37 cellular contexts compared by ENCODE assay signal in genomic region chr1:87648720-87649119, GRCh38.
DNase-seq lines count a peak whose midpoint lies in the region; ATAC-seq, FAIRE-seq and TF ChIP-seq lines count a peak whose summit lies in the region.
"Had no signal": no experiment of that assay in that cellular context is flagged by ENCODE, and none has a peak within 500 bp of the region (broad histone marks: within the 10 kb centered on the region; RNA-seq: fewer than 3 reads in every experiment).

No MANE protein-coding gene starts in this region.

- H3K14ac ChIP-seq in IMR-90 (replicated peaks; ENCODE audit: low read depth, low read length): no peak overlapping the region

- CTCF ChIA-PET in HepG2 (lab: Yijun Ruan, JAX; ENCODE audit: low intra/inter-chr PET ratio, low total read pairs): no interaction called here
- CTCF ChIA-PET in IMR-90 (lab: Yijun Ruan, JAX): no interaction called here

- TF ChIP-seq CTCF in HepG2 (CRISPR knock-in tag; IDR thresholded peaks at IDR 0.05): no peak
- no peak for TF ChIP-seq CTCF in right lobe of liver (IDR thresholded peaks at IDR 0.05)
- TF ChIP-seq CTCF in GM23338 (conservative IDR thresholded peaks at IDR 0.05; ENCODE audit: low read depth in 2 of 2): no peak
- no peak for TF ChIP-seq CTCF in IMR-90 (conservative IDR thresholded peaks at IDR 0.05; ENCODE audit: low read depth, low read length)

- H2BK20ac ChIP-seq in IMR-90 (ENCODE audit: low read depth, low read length): no peak overlapping the region

- no peak overlapping the region for H2AFZ ChIP-seq in HepG2 (ENCODE audit: low read length)
- peak overlapping the region; percentile 74; the same call in 1 of the 2 replicates for H2AFZ ChIP-seq in GM23338
- H2AFZ ChIP-seq in IMR-90 (replicated peaks; ENCODE audit: low read length, poor library complexity): no peak overlapping the region

- no peak overlapping the region for H3K4me2 ChIP-seq in HepG2 (ENCODE audit: low read depth, low read length)
- no peak overlapping the region for H3K4me2 ChIP-seq in GM23338
- no peak overlapping the region for H3K4me2 ChIP-seq in IMR-90 (ENCODE audit: low read depth, low read length)
- H3K4me2 ChIP-seq: A549; BLaER1; BLaER1 treated with 17β-estradiol and CSF1 and Interleukin-3, amounts not matched to agents 10 nM and 100 nM had no signal

- no peaks in the 10 kb centered on the region; the same call in 1 of the 2 replicates for H3K9me2 ChIP-seq in GM23338 (ENCODE audit: insufficient read depth)

- no peaks in the 10 kb centered on the region for H3K36me3 Mint-ChIP-seq in activated CD4-positive, alpha-beta T cell treated with anti-CD3 and anti-CD28 coated beads, Interleukin-2, amount 10 ng/mL, durations not matched to agents 24 days and 14 days (ENCODE audit: low read depth)
- H3K36me3 Mint-ChIP-seq in GM23338 (ENCODE audit: low read depth): no peaks in the 10 kb centered on the region
- H3K36me3 Mint-ChIP-seq in activated T-cell treated with anti-CD3 and anti-CD28 coated beads, Interleukin-2, amount 50 U/mL, for 72 hours (ENCODE audit: insufficient read depth in 2 of 2): no peaks in the 10 kb centered on the region
- H3K36me3 Mint-ChIP-seq: CD14-positive monocyte; CD4-positive, alpha-beta memory T cell; CD4-positive, CD25-positive, alpha-beta regulatory T cell; CD8-positive, alpha-beta memory T cell; CD8-positive, alpha-beta T cell had no signal

- no peak for ATAC-seq in HepG2
- ATAC-seq in right lobe of liver: no peak
- no peak for ATAC-seq in GM23338
- no peak for ATAC-seq in IMR-90 (ENCODE audit: low read depth)
- ATAC-seq in activated T-cell treated with anti-CD3 and anti-CD28 coated beads, Interleukin-2, amount 50 U/mL, for 72 hours (replicated peaks in 1 of 2): no peak
- ATAC-seq in HG03025 (IDR thresholded peaks at IDR 0.05; ENCODE audit: low FRiP score, unreplicated experiment): no peak
- ATAC-seq: A549; CD8-positive, alpha-beta T cell had no signal

- H3K9me1 ChIP-seq in IMR-90 (ENCODE audit: insufficient read depth, low read length): no peaks in the 10 kb centered on the region

- peaks cover 0 to 3% of the 10 kb centered on the region in 2 experiments; a peak in 1 of 5 replicates for H3K27me3 ChIP-seq in HepG2 (ENCODE audit: control insufficient read depth in 1 of 2, insufficient read depth in 2 of 2, low read length in 2 of 2)
- H3K27me3 ChIP-seq in right lobe of liver: no peaks in the 10 kb centered on the region
- H3K27me3 ChIP-seq in GM23338 (ENCODE audit: insufficient read depth): no peaks in the 10 kb centered on the region
- no peaks in the 10 kb centered on the region for H3K27me3 ChIP-seq in IMR-90 (ENCODE audit: control insufficient read depth, insufficient read depth, low read length)
- H3K27me3 ChIP-seq: BE2C; BLaER1; BLaER1 treated with 17β-estradiol and CSF1 and Interleukin-3, amounts not matched to agents 10 nM and 100 nM had no signal

- POLR2A ChIA-PET in HepG2 (lab: Yijun Ruan, JAX) (no interaction called here), IMR-90 (lab: Charles Lee; ENCODE audit: unreplicated experiment) (no interaction called here)

- H3K36me3 ChIP-seq in HepG2 (replicated peaks in 1 of 2; ENCODE audit: control insufficient read depth in 1 of 2, insufficient read depth in 2 of 2, low read length in 2 of 2) (no peaks in the 10 kb centered on the region), right lobe of liver (no peaks in the 10 kb centered on the region), GM23338 (ENCODE audit: insufficient read depth) (no peaks in the 10 kb centered on the region), IMR-90 (ENCODE audit: control insufficient read depth, insufficient read depth, low read length) (no peaks in the 10 kb centered on the region)
- H3K36me3 ChIP-seq: BE2C; BLaER1; BLaER1 treated with 17β-estradiol and CSF1 and Interleukin-3, amounts not matched to agents 10 nM and 100 nM had no signal

- TF ChIP-seq EP300 in HepG2 (IDR thresholded peaks at IDR 0.05; ENCODE audit: low read depth in 2 of 2, low read length in 2 of 2): no peak
- no peak for TF ChIP-seq EP300 in HepG2 (CRISPR knock-in tag; IDR thresholded peaks at IDR 0.05; ENCODE audit: borderline replicate concordance)

- no peak overlapping the region for H3K56ac ChIP-seq in IMR-90 (ENCODE audit: extremely low read depth, insufficient read depth, low read length)

- dilution Hi-C loops in IMR-90 (cut with HindIII; ENCODE audit: low sequenced_read_pairs, unreplicated experiment): no loop called here

- H3K27ac Mint-ChIP-seq in activated CD4-positive, alpha-beta T cell treated with anti-CD3 and anti-CD28 coated beads, Interleukin-2, amount 10 ng/mL, durations not matched to agents 24 days and 14 days: no peak overlapping the region
- no peak overlapping the region for H3K27ac Mint-ChIP-seq in GM23338
- H3K27ac Mint-ChIP-seq in activated T-cell treated with anti-CD3 and anti-CD28 coated beads, Interleukin-2, amount 50 U/mL, for 72 hours: no peak overlapping the region
- H3K27ac Mint-ChIP-seq: B cell; CD14-positive monocyte; CD4-positive, alpha-beta memory T cell; CD4-positive, alpha-beta T cell; CD4-positive, CD25-positive, alpha-beta regulatory T cell; CD8-positive, alpha-beta memory T cell; CD8-positive, alpha-beta T cell had no signal

- no peaks in the 10 kb centered on the region for H3K4me1 Mint-ChIP-seq in activated CD4-positive, alpha-beta T cell treated with anti-CD3 and anti-CD28 coated beads, Interleukin-2, amount 10 ng/mL, durations not matched to agents 24 days and 14 days
- peaks cover 20% of the 10 kb centered on the region for H3K4me1 Mint-ChIP-seq in GM23338
- H3K4me1 Mint-ChIP-seq in activated T-cell treated with anti-CD3 and anti-CD28 coated beads, Interleukin-2, amount 50 U/mL, for 72 hours (ENCODE audit: low read depth): no peaks in the 10 kb centered on the region
- H3K4me1 Mint-ChIP-seq: B cell; CD14-positive monocyte; CD4-positive, alpha-beta memory T cell; CD4-positive, CD25-positive, alpha-beta regulatory T cell; CD8-positive, alpha-beta memory T cell had no signal

- TF ChIP-seq RAD21 in HepG2 (CRISPR knock-in tag; IDR thresholded peaks at IDR 0.05): no peak
- no peak for TF ChIP-seq RAD21 in IMR-90 (IDR thresholded peaks at IDR 0.05; ENCODE audit: low read length)

- H3K9me3 ChIP-seq in HepG2 (ENCODE audit: low read length): no peaks in the 10 kb centered on the region
- H3K9me3 ChIP-seq in right lobe of liver: no peaks in the 10 kb centered on the region
- no peaks in the 10 kb centered on the region for H3K9me3 ChIP-seq in IMR-90 (ENCODE audit: control insufficient read depth, insufficient read depth, low read length)
- H3K9me3 ChIP-seq: A549; BE2C; BLaER1; BLaER1 treated with 17β-estradiol and CSF1 and Interleukin-3, amounts not matched to agents 10 nM and 100 nM; Caco-2 had no signal

- FAIRE-seq in HepG2 (lab: Jason Lieb, UNC): no peak
- FAIRE-seq: A204.1, A549, D721Med had no signal

- peaks cover 17% of the 10 kb centered on the region for H3K4me1 ChIP-seq in HepG2 (ENCODE audit: insufficient read depth, low read length)
- H3K4me1 ChIP-seq in right lobe of liver: no peaks in the 10 kb centered on the region
- H3K4me1 ChIP-seq in GM23338 (ENCODE audit: insufficient read depth): peaks cover 17% of the 10 kb centered on the region
- H3K4me1 ChIP-seq in IMR-90 (ENCODE audit: control insufficient read depth, insufficient read depth, low read length): no peaks in the 10 kb centered on the region
- H3K4me1 ChIP-seq: A549, BE2C, Caco-2 had no signal

- DNase-seq in activated CD4-positive, alpha-beta T cell treated with anti-CD3 and anti-CD28 coated beads, Interleukin-2, amount 10 ng/mL, durations not matched to agents 24 days and 14 days: peak; percentile 44
- DNase-seq in activated CD4-positive, alpha-beta T cell treated with anti-CD3 and anti-CD28 coated beads, Interleukin-2, amount 50 U/mL, for 1 hour: no peak
- DNase-seq in HepG2 (ENCODE audit: low spot score): no peak
- no peak for DNase-seq in right lobe of liver
- DNase-seq in GM23338 (ENCODE audit: low spot score): no peak
- no peak for DNase-seq in IMR-90
- no peak for DNase-seq in activated T-cell treated with anti-CD3 and anti-CD28 coated beads, Interleukin-2, amount 50 U/mL, for 72 hours
- DNase-seq: 8988T; ACHN; AML-193; BE2C; C1 segment of cervical spinal cord; Calu3; CD4-positive, alpha-beta memory T cell; CD4-positive, alpha-beta T cell; CD4-positive, CD25-positive, alpha-beta regulatory T cell; CD8-positive, alpha-beta memory T cell; CD8-positive, alpha-beta T cell; COR-L47; DMS 273 treated with DMSO at 0.1 percent for 48 hours; DMS153; DMS53; DMS79; DMS79 treated with DMSO at 0.1 percent for 48 hours; DND-41; EL had no signal

- H3K18ac ChIP-seq in IMR-90 (ENCODE audit: low read depth, low read length): no peak overlapping the region

- H3K23ac ChIP-seq in IMR-90 (ENCODE audit: low read depth, low read length): no peak overlapping the region

- H4K20me1 ChIP-seq in HepG2 (ENCODE audit: insufficient read depth, low read length) (no peaks in the 10 kb centered on the region), GM23338 (replicated peaks; ENCODE audit: insufficient read depth) (no peaks in the 10 kb centered on the region), IMR-90 (ENCODE audit: insufficient read depth, low read length) (no peaks in the 10 kb centered on the region)
- H4K20me1 ChIP-seq: BLaER1; BLaER1 treated with 17β-estradiol and CSF1 and Interleukin-3, amounts not matched to agents 10 nM and 100 nM had no signal

- H3K4ac ChIP-seq in IMR-90 (ENCODE audit: low read depth, low read length): no peak overlapping the region

- no peaks in the 10 kb centered on the region for H3K79me1 ChIP-seq in IMR-90 (ENCODE audit: low read depth in 1 of 2, low read length in 2 of 2)

- BruUV-seq in HepG2 (replicated peaks; lab: Mats Ljungman, UMichigan) (no TSS peak), IMR-90 (replicated peaks; lab: Mats Ljungman, UMichigan) (no TSS peak)

- no peaks in the 10 kb centered on the region for H3F3A ChIP-seq in GM23338 (replicated peaks; ENCODE audit: low read depth)

- TF ChIP-seq POLR2A in HepG2 (IDR thresholded peaks at IDR 0.05; ENCODE audit: insufficient read depth in 1 of 2, low read depth in 2 of 2, low read length in 2 of 2): no peak
- no peak for TF ChIP-seq POLR2A in right lobe of liver (IDR thresholded peaks at IDR 0.05)
- TF ChIP-seq POLR2A in IMR-90 (IDR thresholded peaks at IDR 0.05; ENCODE audit: low read depth, low read length): no peak

- no peaks in the 10 kb centered on the region for H3K9me3 Mint-ChIP-seq in activated CD4-positive, alpha-beta T cell treated with anti-CD3 and anti-CD28 coated beads, Interleukin-2, amount 10 ng/mL, durations not matched to agents 24 days and 14 days
- no peaks in the 10 kb centered on the region; the same call in 2 of the 3 replicates for H3K9me3 Mint-ChIP-seq in GM23338
- no peaks in the 10 kb centered on the region for H3K9me3 Mint-ChIP-seq in activated T-cell treated with anti-CD3 and anti-CD28 coated beads, Interleukin-2, amount 50 U/mL, for 72 hours
- H3K9me3 Mint-ChIP-seq: CD4-positive, alpha-beta memory T cell; CD4-positive, alpha-beta T cell; CD8-positive, alpha-beta memory T cell; CD8-positive, alpha-beta T cell had no signal

- in situ Hi-C loops in HepG2 (cut with HindIII; ENCODE audit: extremely low pct_ligation_motif_present, low pct_unique_long_range_greater_than_20kb): no loop called here
- in situ Hi-C loops in IMR-90 (cut with MboI; ENCODE audit: low sequenced_read_pairs): no loop called here

- WGBS in HepG2 (ENCODE audit: low lambda C conversion rate): 59% methylated on average over 3 of the region's 4 CpGs
- WGBS in right lobe of liver (ENCODE audit: insufficient coverage, low coverage, low lambda C conversion rate, missing lambda C conversion rate): 87% methylated on average over 4 of the region's 4 CpGs
- WGBS in IMR-90 (ENCODE audit: extremely low coverage in 2 of 2, insufficient read length in 1 of 2), 2 experiments: 83% methylated on average over 1 of the region's 4 CpGs; no CpG with 5 or more reads in 1 of the 2 experiments

- H4K5ac ChIP-seq in IMR-90 (ENCODE audit: low read depth, low read length): no peak overlapping the region

- H2AK9ac ChIP-seq in IMR-90 (replicated peaks; ENCODE audit: low read depth, low read length, poor library complexity): no peak overlapping the region

- no peak overlapping the region for H2BK5ac ChIP-seq in IMR-90 (ENCODE audit: low read depth, low read length, poor library complexity, severe bottlenecking)

- H3K4me3 Mint-ChIP-seq in activated CD4-positive, alpha-beta T cell treated with anti-CD3 and anti-CD28 coated beads, Interleukin-2, amount 10 ng/mL, durations not matched to agents 24 days and 14 days: no peak overlapping the region
- no peak overlapping the region for H3K4me3 Mint-ChIP-seq in GM23338
- no peak overlapping the region for H3K4me3 Mint-ChIP-seq in activated T-cell treated with anti-CD3 and anti-CD28 coated beads, Interleukin-2, amount 50 U/mL, for 72 hours
- H3K4me3 Mint-ChIP-seq: B cell; CD14-positive monocyte; CD4-positive, alpha-beta memory T cell; CD4-positive, alpha-beta T cell; CD4-positive, CD25-positive, alpha-beta regulatory T cell; CD8-positive, alpha-beta memory T cell; CD8-positive, alpha-beta T cell had no signal

- H3K27me3 Mint-ChIP-seq in activated CD4-positive, alpha-beta T cell treated with anti-CD3 and anti-CD28 coated beads, Interleukin-2, amount 10 ng/mL, durations not matched to agents 24 days and 14 days: no peaks in the 10 kb centered on the region
- H3K27me3 Mint-ChIP-seq in GM23338 (ENCODE audit: insufficient read depth, low read depth, poor library complexity): peaks cover 4% of the 10 kb centered on the region
- H3K27me3 Mint-ChIP-seq in activated T-cell treated with anti-CD3 and anti-CD28 coated beads, Interleukin-2, amount 50 U/mL, for 72 hours (ENCODE audit: low read depth): no peaks in the 10 kb centered on the region
- H3K27me3 Mint-ChIP-seq: B cell; CD4-positive, alpha-beta T cell; CD4-positive, CD25-positive, alpha-beta regulatory T cell had no signal

- intact Hi-C loops in activated CD4-positive, alpha-beta T cell treated with anti-CD3 and anti-CD28 coated beads, Interleukin-2, amount 10 ng/mL, durations not matched to agents 24 days and 14 days (cut with micrococcal nuclease): no loop called here
- intact Hi-C loops in HepG2 (cut with micrococcal nuclease; ENCODE audit: unreplicated experiment) (no loop called here), right lobe of liver (cut with DNase I) (no loop called here), IMR-90 (cut with micrococcal nuclease) (no loop called here)

- H3K9ac ChIP-seq in HepG2 (ENCODE audit: insufficient read depth, low read depth, low read length): no peak overlapping the region
- no peak overlapping the region for H3K9ac ChIP-seq in IMR-90 (ENCODE audit: low read depth, low read length)
- H3K9ac ChIP-seq: BLaER1; BLaER1 treated with 17β-estradiol and CSF1 and Interleukin-3, amounts not matched to agents 10 nM and 100 nM had no signal

- H3K4me3 ChIP-seq in HepG2 (replicated peaks in 1 of 3; ENCODE audit: insufficient read depth in 1 of 3, low read depth in 2 of 3, low read length in 3 of 3) (no peak overlapping the region), right lobe of liver (no peak overlapping the region), GM23338 (no peak overlapping the region), IMR-90 (ENCODE audit: insufficient read depth, low read depth, low read length) (no peak overlapping the region)
- H3K4me3 ChIP-seq: A549; BLaER1; BLaER1 treated with 17β-estradiol and CSF1 and Interleukin-3, amounts not matched to agents 10 nM and 100 nM had no signal

- no peak overlapping the region for H4K91ac ChIP-seq in IMR-90 (ENCODE audit: insufficient read depth, low read depth, low read length)

- H3K79me2 ChIP-seq in HepG2 (ENCODE audit: insufficient read depth, low read length) (no peaks in the 10 kb centered on the region), GM23338 (replicated peaks; ENCODE audit: insufficient read depth) (no peaks in the 10 kb centered on the region)

- H2BK15ac ChIP-seq in IMR-90 (ENCODE audit: low read depth, low read length): no peak overlapping the region

- no peak overlapping the region for H2AK5ac ChIP-seq in IMR-90 (ENCODE audit: low read depth, low read length)

- H3K27ac ChIP-seq in HepG2 (ENCODE audit: extremely low read length, insufficient read depth, low read length): no peak overlapping the region
- H3K27ac ChIP-seq in right lobe of liver: no peak overlapping the region
- H3K27ac ChIP-seq in GM23338 (ENCODE audit: low read depth): no peak overlapping the region
- H3K27ac ChIP-seq in IMR-90 (ENCODE audit: insufficient read depth, low read length): no peak overlapping the region
- H3K27ac ChIP-seq: 22Rv1; A549; BLaER1; BLaER1 treated with 17β-estradiol and CSF1 and Interleukin-3, amounts not matched to agents 10 nM and 100 nM; C4-2B had no signal

- H4K8ac ChIP-seq in IMR-90 (ENCODE audit: low read depth in 2 of 2, low read length in 2 of 2): no peak overlapping the region

- no peak overlapping the region for H2BK120ac ChIP-seq in IMR-90 (ENCODE audit: low read depth, low read length)
